Comparison of ENCODE assay signal across 12 cellular contexts in the genomic region with DNA sequence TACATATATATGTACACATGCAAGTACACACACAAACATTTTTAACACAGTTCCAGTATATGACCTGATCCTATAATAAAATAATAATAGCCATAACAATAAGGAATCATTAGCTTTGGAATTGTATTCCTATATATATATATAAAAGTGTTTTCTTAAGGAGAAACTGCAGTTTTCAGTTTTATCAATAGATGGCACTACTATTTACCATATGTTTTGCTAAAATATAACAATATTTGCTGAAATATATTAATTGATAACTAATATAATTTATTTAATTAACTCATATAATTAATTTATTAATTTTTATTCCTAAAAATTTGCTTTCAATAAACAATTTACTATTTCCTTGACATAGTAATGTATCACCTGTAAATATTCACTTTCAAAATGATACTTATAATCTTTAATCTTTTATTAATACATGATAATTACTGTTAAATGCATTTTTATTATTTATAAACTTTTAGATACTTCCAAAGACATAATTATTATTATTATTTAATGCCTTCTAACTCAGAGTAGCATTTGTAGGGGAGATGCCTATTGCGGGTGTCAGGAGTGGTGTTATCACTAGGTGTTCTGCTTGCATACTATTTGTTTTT.
A peak's percentile ranks its signal among the peaks of the same experiment; 100 is the strongest.
DNase-seq lines count a peak whose midpoint lies in the region; TF ChIP-seq lines count a peak whose summit lies in the region.
"Had no signal": no experiment of that assay in that cellular context is flagged by ENCODE, and none has a peak within 500 bp of the region (broad histone marks: within the 10 kb centered on the region; RNA-seq: fewer than 3 reads in every experiment).

No MANE protein-coding gene starts in this region.

- no peak overlapping the region for H2AFZ ChIP-seq in MM.1S (ENCODE audit: low read length)

- H3K9me3 Mint-ChIP-seq in nephron: no peaks in the 10 kb centered on the region

- H3K27me3 ChIP-seq in MM.1S (replicated peaks; ENCODE audit: insufficient read depth, low read length): no peaks in the 10 kb centered on the region
- H3K27me3 ChIP-seq: spleen had no signal

- no peak overlapping the region for H3K4me2 ChIP-seq in MM.1S (ENCODE audit: low read depth, low read length)

- no peaks in the 10 kb centered on the region for H3K79me2 ChIP-seq in MM.1S (ENCODE audit: low read length)

- H3K9me2 ChIP-seq in MM.1S (replicated peaks; ENCODE audit: insufficient read depth, low read length): no peaks in the 10 kb centered on the region

- no peak overlapping the region for H3K9ac ChIP-seq in MM.1S (ENCODE audit: low read length)

- H3F3A ChIP-seq in MM.1S (ENCODE audit: insufficient read depth, low read length): no peaks in the 10 kb centered on the region

- TF ChIP-seq CTCF in MM.1S (IDR thresholded peaks at IDR 0.05; ENCODE audit: low read length) (no peak), cardiac fibroblast (IDR thresholded peaks at IDR 0.05; ENCODE audit: low read depth, low read length) (no peak), nephron (IDR thresholded peaks at IDR 0.05; ENCODE audit: unreplicated experiment in 3 of 3) (peak; percentile 32 to 70 (median 47))

- H4K20me1 ChIP-seq in MM.1S (ENCODE audit: insufficient read depth, low read length): no peaks in the 10 kb centered on the region

- H3K36me3 ChIP-seq in MM.1S (replicated peaks; ENCODE audit: insufficient read depth, low read length): no peaks in the 10 kb centered on the region
- H3K36me3 ChIP-seq: spleen had no signal

- no peak overlapping the region for H3K4me3 Mint-ChIP-seq in nephron
- H3K4me3 Mint-ChIP-seq: stimulated activated effector memory CD8-positive, alpha-beta T cell treated with anti-CD3 and anti-CD28 coated beads, Interleukin-12 subunit alpha, Interleukin-12 subunit beta, amount 100 ng/mL, for 72 hours had no signal

- no peak overlapping the region for H3K4me3 ChIP-seq in MM.1S (ENCODE audit: low read length)
- no peak overlapping the region for H3K4me3 ChIP-seq in cardiac fibroblast (replicated peaks in 1 of 2; ENCODE audit: low read depth in 2 of 2, low read length in 2 of 2)
- H3K4me3 ChIP-seq: spleen had no signal

- no peaks in the 10 kb centered on the region for H3K9me3 ChIP-seq in MM.1S (replicated peaks; ENCODE audit: insufficient read depth, low read length)
- H3K9me3 ChIP-seq: spleen had no signal

- peak; percentile 48 for DNase-seq in ELR (ENCODE audit: low read depth)
- peak; percentile 25 for DNase-seq in MM.1S
- DNase-seq in cardiac fibroblast (ENCODE audit: low read depth in 2 of 2): peak; percentile 32 to 37
- no peak for DNase-seq in midbrain (lab: John Stamatoyannopoulos, UW)
- DNase-seq in NOMO-1 treated with DMSO at 0.1 percent for 48 hours (lab: John Stamatoyannopoulos, UW; ENCODE audit: unreplicated experiment): no peak
- DNase-seq in T1000 (lab: John Stamatoyannopoulos, UW): no peak
- DNase-seq: activated T-cell treated with anti-CD3 and anti-CD28 coated beads, Interleukin-2, amount 50 U/mL, for 1 hour; HCEC 1CT; NCI-H1048; spleen had no signal

- no peak overlapping the region for H3K27ac Mint-ChIP-seq in nephron
- H3K27ac Mint-ChIP-seq: stimulated activated effector memory CD8-positive, alpha-beta T cell treated with anti-CD3 and anti-CD28 coated beads, Interleukin-12 subunit alpha, Interleukin-12 subunit beta, amount 100 ng/mL, for 72 hours had no signal

- H3K27ac ChIP-seq in MM.1S (ENCODE audit: low read length): no peak overlapping the region
- H3K27ac ChIP-seq: spleen had no signal

- H3K27me3 Mint-ChIP-seq in nephron (ENCODE audit: low read depth): no peaks in the 10 kb centered on the region

- no peaks in the 10 kb centered on the region; the same call in 1 of the 2 replicates for H3K4me1 ChIP-seq in MM.1S (ENCODE audit: low read length)
- H3K4me1 ChIP-seq: spleen had no signal

- H3K36me3 Mint-ChIP-seq in nephron (ENCODE audit: low read depth): no peaks in the 10 kb centered on the region
- H3K36me3 Mint-ChIP-seq: stimulated activated effector memory CD8-positive, alpha-beta T cell treated with anti-CD3 and anti-CD28 coated beads, Interleukin-12 subunit alpha, Interleukin-12 subunit beta, amount 100 ng/mL, for 72 hours had no signal

- H3K4me1 Mint-ChIP-seq in nephron: no peaks in the 10 kb centered on the region
- H3K4me1 Mint-ChIP-seq: stimulated activated effector memory CD8-positive, alpha-beta T cell treated with anti-CD3 and anti-CD28 coated beads, Interleukin-12 subunit alpha, Interleukin-12 subunit beta, amount 100 ng/mL, for 72 hours had no signal

Comparison
In these comparisons a context has a peak if more than half of its experiments do, and no peak if none do; other contexts are left out.
1. DNase-seq: peak in ELR (single experiment), MM.1S (single experiment) and cardiac fibroblast (2 of 2); none in midbrain (single experiment), NOMO-1 treated with DMSO at 0.1 percent for 48 hours (single experiment) and T1000 (single experiment).
2. CTCF ChIP-seq: peak in nephron (3 of 3); none in MM.1S (single experiment) and cardiac fibroblast (single experiment).